Comparison of ENCODE assay signal across 10 cellular contexts in genomic region chr13:27921421-27921960, GRCh38. TPM values are rescaled to one million over a fixed set of nuclear protein-coding genes. Genes with fewer than 3 reads are reported as not detected.
DNase-seq lines count a peak whose midpoint lies in the region; ATAC-seq and TF ChIP-seq lines count a peak whose summit lies in the region.
"Had no signal": no experiment of that assay in that cellular context is flagged by ENCODE, and none has a peak within 500 bp of the region (broad histone marks: within the 10 kb centered on the region; RNA-seq: fewer than 3 reads in every experiment).

No MANE protein-coding gene starts in this region.

- no peaks in the 10 kb centered on the region for H3K36me3 Mint-ChIP-seq in activated naive CD4-positive, alpha-beta T cell treated with anti-CD3 and anti-CD28 coated beads, Interleukin-2, amount 50 U/mL, for 24 hours
- no peaks in the 10 kb centered on the region for H3K36me3 Mint-ChIP-seq in activated naive CD8-positive, alpha-beta T cell
- H3K36me3 Mint-ChIP-seq in type B pancreatic cell = no peaks in the 10 kb centered on the region

- peaks cover 36% of the 10 kb centered on the region for H3K4me1 Mint-ChIP-seq in activated naive CD4-positive, alpha-beta T cell treated with anti-CD3 and anti-CD28 coated beads, Interleukin-2, amount 50 U/mL, for 24 hours
- H3K4me1 Mint-ChIP-seq in activated naive CD8-positive, alpha-beta T cell (ENCODE audit: low read depth) = peaks cover 41% of the 10 kb centered on the region
- H3K4me1 Mint-ChIP-seq in type B pancreatic cell (ENCODE audit: unreplicated experiment) = peaks cover 8% of the 10 kb centered on the region

- peak overlapping the region; percentile 97 for H3K9ac ChIP-seq in mucosa of stomach (ENCODE audit: low read length)

- no peak for ATAC-seq in GM19324 (IDR thresholded peaks at IDR 0.05; ENCODE audit: low FRiP score, unreplicated experiment)
- no peak for ATAC-seq in GM21423 (IDR thresholded peaks at IDR 0.05; ENCODE audit: unreplicated experiment)

- H3K27me3 Mint-ChIP-seq in activated naive CD4-positive, alpha-beta T cell treated with anti-CD3 and anti-CD28 coated beads, Interleukin-2, amount 50 U/mL, for 24 hours = peaks cover 60% of the 10 kb centered on the region
- H3K27me3 Mint-ChIP-seq in activated naive CD8-positive, alpha-beta T cell = peaks cover 46% of the 10 kb centered on the region
- H3K27me3 Mint-ChIP-seq in type B pancreatic cell = peaks cover 90% of the 10 kb centered on the region

- DNase-seq in activated naive CD4-positive, alpha-beta T cell treated with Interleukin-2 at 50 U/mL for 16 hours = no peak
- DNase-seq in type B pancreatic cell (ENCODE audit: extremely low spot score, unreplicated experiment) = no peak
- no peak for DNase-seq in AG08395 (ENCODE audit: low spot score)
- DNase-seq: posterior cingulate gyrus had no signal

- no peaks in the 10 kb centered on the region for H3K9me3 Mint-ChIP-seq in activated naive CD4-positive, alpha-beta T cell treated with anti-CD3 and anti-CD28 coated beads, Interleukin-2, amount 50 U/mL, for 24 hours
- no peaks in the 10 kb centered on the region for H3K9me3 Mint-ChIP-seq in activated naive CD8-positive, alpha-beta T cell (ENCODE audit: low read depth)
- no peaks in the 10 kb centered on the region for H3K9me3 Mint-ChIP-seq in type B pancreatic cell

- no peak for TF ChIP-seq CTCF in type B pancreatic cell (conservative IDR thresholded peaks at IDR 0.05)

- no peaks in the 10 kb centered on the region for H3K9me3 ChIP-seq in mucosa of stomach (ENCODE audit: control insufficient read depth, low read length)

- H3K4me1 ChIP-seq in mucosa of stomach (ENCODE audit: control insufficient read depth, insufficient read depth, low read length) = peaks cover 22% of the 10 kb centered on the region

- no peak overlapping the region for H3K27ac Mint-ChIP-seq in activated naive CD4-positive, alpha-beta T cell treated with anti-CD3 and anti-CD28 coated beads, Interleukin-2, amount 50 U/mL, for 24 hours
- H3K27ac Mint-ChIP-seq in activated naive CD8-positive, alpha-beta T cell = no peak overlapping the region
- H3K27ac Mint-ChIP-seq in type B pancreatic cell = no peak overlapping the region

- H3K4me3 ChIP-seq in mucosa of stomach (ENCODE audit: low read length) = peak overlapping the region; percentile 94

- H3K36me3 ChIP-seq in mucosa of stomach (ENCODE audit: control insufficient read depth, insufficient read depth, low read length) = no peaks in the 10 kb centered on the region

- H3K27me3 ChIP-seq in mucosa of stomach (ENCODE audit: control insufficient read depth, insufficient read depth, low read length) = peaks cover 45% of the 10 kb centered on the region

- peak overlapping the region; percentile 15 for H3K4me3 Mint-ChIP-seq in activated naive CD4-positive, alpha-beta T cell treated with anti-CD3 and anti-CD28 coated beads, Interleukin-2, amount 50 U/mL, for 24 hours
- H3K4me3 Mint-ChIP-seq in activated naive CD8-positive, alpha-beta T cell = peak overlapping the region; percentile 84
- H3K4me3 Mint-ChIP-seq in type B pancreatic cell = peak overlapping the region; percentile 89

RNA-seq across cellular contexts. Expression of gene PDX1, which starts 1.7 kb away (rescaled TPM):
- total RNA-seq in type B pancreatic cell (ENCODE audit: low replicate concordance) = 7.1 and 16.2 TPM in 2 replicates
- total RNA-seq: endothelial cell of umbilical vein had no signal

RNA-seq across cellular contexts. Expression of gene CDX2, which starts 47.6 kb away (rescaled TPM):
- total RNA-seq in type B pancreatic cell (ENCODE audit: low replicate concordance) = 11.3 and 31.8 TPM in 2 replicates
- total RNA-seq: endothelial cell of umbilical vein had no signal

Comparison
In these comparisons a context has a peak if more than half of its experiments do, and no peak if none do; other contexts are left out.
1. H3K4me3 Mint-ChIP-seq: peak in every context shown above with its lines; median percentile 89 in type B pancreatic cell; 84 in activated naive CD8-positive, alpha-beta T cell; 15 in activated naive CD4-positive, alpha-beta T cell treated with anti-CD3 and anti-CD28 coated beads, Interleukin-2, amount 50 U/mL, for 24 hours.